Comparison of ENCODE assay signal across 16 cellular contexts in the genomic region with DNA sequence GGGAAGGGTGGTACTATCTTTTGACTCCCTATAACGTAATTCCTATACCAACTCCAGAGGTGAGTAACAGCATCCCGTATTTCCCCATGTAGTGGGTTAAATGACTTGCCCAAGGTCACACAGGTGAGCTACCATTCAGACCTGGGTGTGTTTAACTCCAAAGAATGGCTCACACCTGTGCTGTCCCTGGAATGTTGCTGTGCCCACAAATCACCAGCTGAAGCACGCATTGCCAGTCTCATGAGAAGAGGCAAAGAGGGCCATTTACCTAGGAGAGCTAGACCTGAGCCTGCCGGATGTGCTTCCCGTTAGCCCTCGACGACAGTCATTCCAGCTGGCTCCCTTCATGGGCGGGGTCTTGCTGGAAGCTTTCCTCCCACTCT.
"Had no signal": no experiment of that assay in that cellular context is flagged by ENCODE, and none has a peak within 500 bp of the region (broad histone marks: within the 10 kb centered on the region; RNA-seq: fewer than 3 reads in every experiment).

No MANE protein-coding gene starts in this region.

- H3K36me3 Mint-ChIP-seq: activated naive CD8-positive, alpha-beta T cell; stimulated activated memory B cell treated with anti-CD40 and anti-IgM and Interleukin-4, amounts not matched to agents 10 μg/mL and 1 μg/mL and 100 μg/mL, for 72 hours had no signal

- ATAC-seq: activated CD4-positive, alpha-beta T cell treated with anti-CD3 and anti-CD28 coated beads for 36 hours; left cardiac atrium; mucosa of descending colon; naive thymus-derived CD8-positive, alpha-beta T cell; right cardiac atrium; stimulated activated memory B cell treated with anti-CD40 and anti-IgM and Interleukin-4, amounts not matched to agents 10 μg/mL and 1 μg/mL and 100 μg/mL, for 72 hours had no signal

- H3K27ac Mint-ChIP-seq: activated CD4-positive, alpha-beta memory T cell treated with anti-CD3 and anti-CD28 coated beads, Interleukin-2, amount 10 ng/mL, durations not matched to agents 7 days and 5 days; activated CD4-positive, alpha-beta T cell treated with anti-CD3 and anti-CD28 coated beads for 36 hours; activated naive CD8-positive, alpha-beta T cell; naive thymus-derived CD8-positive, alpha-beta T cell; stimulated activated memory B cell treated with anti-CD40 and anti-IgM and Interleukin-4, amounts not matched to agents 10 μg/mL and 1 μg/mL and 100 μg/mL, for 72 hours had no signal

- H3K4me3 ChIP-seq: mucosa of descending colon, tibial nerve had no signal

- H3K4me3 Mint-ChIP-seq: activated CD4-positive, alpha-beta memory T cell treated with anti-CD3 and anti-CD28 coated beads, Interleukin-2, amount 10 ng/mL, durations not matched to agents 7 days and 5 days; activated CD4-positive, alpha-beta T cell treated with anti-CD3 and anti-CD28 coated beads for 36 hours; activated naive CD8-positive, alpha-beta T cell; naive thymus-derived CD8-positive, alpha-beta T cell; stimulated activated memory B cell treated with anti-CD40 and anti-IgM and Interleukin-4, amounts not matched to agents 10 μg/mL and 1 μg/mL and 100 μg/mL, for 72 hours had no signal

- H3K36me3 ChIP-seq: brain microvascular endothelial cell, tibial nerve had no signal

- H3K27ac ChIP-seq: brain microvascular endothelial cell, tibial nerve had no signal

- H3K4me1 Mint-ChIP-seq: activated CD4-positive, alpha-beta memory T cell treated with anti-CD3 and anti-CD28 coated beads, Interleukin-2, amount 10 ng/mL, durations not matched to agents 7 days and 5 days; activated CD4-positive, alpha-beta T cell treated with anti-CD3 and anti-CD28 coated beads for 36 hours; naive thymus-derived CD8-positive, alpha-beta T cell; stimulated activated memory B cell treated with anti-CD40 and anti-IgM and Interleukin-4, amounts not matched to agents 10 μg/mL and 1 μg/mL and 100 μg/mL, for 72 hours had no signal

- DNase-seq: activated CD4-positive, alpha-beta memory T cell treated with anti-CD3 and anti-CD28 coated beads, Interleukin-2, amount 10 ng/mL, durations not matched to agents 7 days and 5 days; activated CD4-positive, alpha-beta T cell treated with anti-CD3 and anti-CD28 coated beads for 36 hours; activated gamma-delta T cell; activated T-cell treated with anti-CD3 and anti-CD28 coated beads, Interleukin-2, amount 50 U/mL, for 48 hours; amygdala; brain microvascular endothelial cell; dermis blood vessel endothelial cell; left cardiac atrium; naive thymus-derived CD8-positive, alpha-beta T cell; nucleus accumbens; right cardiac atrium; T-helper 9 cell had no signal

- H3K27me3 ChIP-seq: brain microvascular endothelial cell, tibial nerve had no signal

- H3K4me1 ChIP-seq: tibial nerve had no signal
